ENCODE assay signal across 7 cellular contexts in the genomic region with DNA sequence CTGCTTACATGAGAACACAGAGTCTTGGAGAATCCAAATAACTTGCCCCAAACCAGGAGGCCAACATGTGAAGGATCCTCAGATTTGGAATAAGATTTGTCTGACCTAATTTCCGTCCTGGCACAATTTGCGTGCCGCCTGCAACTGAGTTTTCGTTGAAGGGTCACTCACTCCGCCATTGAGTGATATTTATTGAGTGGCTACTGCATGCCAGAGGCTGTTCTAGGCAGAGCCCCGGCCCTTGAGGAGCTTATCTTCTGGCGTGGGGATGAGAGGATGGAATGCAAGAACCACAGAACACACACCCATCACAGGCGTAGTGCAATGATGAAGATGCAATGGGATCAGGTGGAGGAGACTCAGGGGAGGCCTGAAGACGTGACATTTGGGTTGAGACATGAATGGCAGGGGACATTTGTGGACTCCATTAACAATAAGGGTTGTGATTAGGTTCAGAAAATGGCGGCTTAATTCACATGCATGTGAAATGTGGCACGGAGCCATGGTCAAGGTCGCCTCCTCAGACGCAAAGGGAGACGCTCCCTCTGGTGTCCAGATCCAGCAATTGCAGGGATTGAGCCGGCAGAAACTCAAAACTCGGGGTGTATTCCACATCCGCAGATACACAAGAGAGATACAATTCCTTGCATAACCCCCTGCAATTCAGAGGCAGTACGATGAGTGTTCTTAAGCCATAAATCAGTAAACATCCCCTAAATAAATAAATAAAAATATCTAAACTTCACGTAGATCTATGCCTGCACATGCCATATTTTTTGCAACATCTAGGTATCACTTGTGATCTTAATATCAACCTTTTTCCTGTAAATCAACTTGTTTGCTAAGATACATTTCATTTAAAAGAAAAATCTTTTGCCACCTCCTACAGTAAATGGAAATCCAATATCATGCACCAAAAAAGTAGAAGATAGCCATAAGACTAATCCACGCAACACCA. TPM values are rescaled to one million over a fixed set of nuclear protein-coding genes. Genes with fewer than 3 reads are reported as not detected.
A peak's percentile ranks its signal among the peaks of the same experiment; 100 is the strongest.
DNase-seq lines count a peak whose midpoint lies in the region; ATAC-seq and TF ChIP-seq lines count a peak whose summit lies in the region.

No MANE protein-coding gene starts in this region.

- ATAC-seq in left cardiac atrium (peak; percentile 7 to 21), GM19324 (IDR thresholded peaks at IDR 0.05; ENCODE audit: low FRiP score, unreplicated experiment) (no peak)

- H3K9me3 ChIP-seq in adrenal gland (replicated peaks in 1 of 3): no peaks in the 10 kb centered on the region

- no peaks in the 10 kb centered on the region for H3K27me3 ChIP-seq in adrenal gland

- TF ChIP-seq POLR2A in adrenal gland (IDR thresholded peaks at IDR 0.05): no peak

- 47 to 48% (median 47%) methylated on average over 20 of the region's 20 CpGs for WGBS in adrenal gland, 4 donors

- no peak overlapping the region for H3K27ac ChIP-seq in adrenal gland

- intact Hi-C loops in adrenal gland (cut with DNase I): loop anchor here in 1 of 2 donors (10.0 kb wide), 1 partner anchor 192 kb away; no protein-coding TSS in a partner anchor
- intact Hi-C loops in left cardiac atrium (cut with DNase I): loop anchor here (1.0 to 5.0 kb wide), 2 partner anchors 189 to 190 kb away; no protein-coding TSS in a partner anchor

- in situ Hi-C loops in GM13977 (cut with MboI; ENCODE audit: low pct_unique_long_range_greater_than_20kb, low sequenced_read_pairs, unreplicated experiment): loop anchor here (10.0 kb wide), 1 partner anchor 192 kb away; no protein-coding TSS in a partner anchor

- peak; percentile 85 for TF ChIP-seq CTCF in GM13977 (IDR thresholded peaks at IDR 0.05; ENCODE audit: extremely low read depth, insufficient read depth, missing control alignments)
- peak; percentile 80 to 90 (median 87) for TF ChIP-seq CTCF in adrenal gland (IDR thresholded peaks at IDR 0.05)

- DNase-seq in GM13977 (ENCODE audit: low spot score) (peak; percentile 77), NCI-H1436 treated with DMSO at 0.1 percent for 48 hours (lab: John Stamatoyannopoulos, UW) (peak; percentile 48), T follicular helper cell (ENCODE audit: low read depth) (peak; percentile 32), adrenal gland (peak; percentile 83 to 94 (median 89)), left cardiac atrium (peak; percentile 88), putamen (ENCODE audit: low spot score) (peak; percentile 75)

- H3K36me3 ChIP-seq in adrenal gland (replicated peaks in 1 of 2): no peaks in the 10 kb centered on the region

- H3K4me3 ChIP-seq in adrenal gland: no peak overlapping the region

- H3K4me1 ChIP-seq in adrenal gland (replicated peaks in 1 of 2): no peaks in the 10 kb centered on the region

RNA-seq across cellular contexts. Expression of a gene that starts 57.9 kb away (rescaled TPM):
- total RNA-seq in adrenal gland (1 to 10 TPM in 1 of 8 donors, under 1 TPM in 3, not detected in 4; 0.11 to 2.4 (median 0.47) TPM), left cardiac atrium (under 1 TPM in 1 of 2 donors, not detected in 1; 0.37 TPM)
- 1 to 10 TPM in 1 of 3 donors, under 1 TPM in 2; 0.29 to 1.7 (median 0.94) TPM for polyA plus RNA-seq in adrenal gland

Comparison
In these comparisons a context has a peak if more than half of its experiments do, and no peak if none do; other contexts are left out.
1. DNase-seq: peak in every context shown above with its lines; median percentile 89 in adrenal gland; 88 in left cardiac atrium; 77 in GM13977; 75 in putamen; 48 in NCI-H1436 treated with DMSO at 0.1 percent for 48 hours; 32 in T follicular helper cell.